Comparison of ENCODE assay signal across 19 cellular contexts in the genomic region with DNA sequence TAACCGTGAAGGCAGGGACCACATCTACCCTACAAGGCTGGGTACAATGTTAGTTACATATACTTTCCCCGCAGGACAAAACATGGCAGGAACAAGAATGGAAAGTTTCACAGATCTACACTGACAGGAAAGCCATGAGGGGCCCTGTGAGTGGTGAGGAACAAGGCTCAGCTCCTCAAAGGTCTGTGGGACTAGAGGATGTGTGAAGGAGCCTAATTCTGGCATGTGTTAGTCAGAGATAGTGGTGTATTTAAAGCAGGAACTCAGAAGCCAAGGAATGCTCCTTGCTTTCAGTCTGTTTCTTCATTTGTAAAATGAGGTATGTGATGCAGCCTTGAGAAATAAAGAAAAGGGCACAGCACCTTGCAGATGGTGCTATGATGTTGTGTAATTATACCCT.
"Had no signal": no experiment of that assay in that cellular context is flagged by ENCODE, and none has a peak within 500 bp of the region (broad histone marks: within the 10 kb centered on the region; RNA-seq: fewer than 3 reads in every experiment).

No MANE protein-coding gene starts in this region.

- H3K9me3 ChIP-seq: suprapubic skin, upper lobe of right lung had no signal

- H3K9me3 Mint-ChIP-seq: activated T-cell treated with anti-CD3 and anti-CD28 coated beads, Interleukin-2, amount 50 U/mL, for 72 hours; central memory CD8-positive, alpha-beta T cell; effector memory CD8-positive, alpha-beta T cell; immature natural killer cell; natural killer cell treated with Interleukin-12 subunit alpha and Interleukin-12 subunit beta and Interleukin-15 and Interleukin-18, amount 100 ng/mL, for 72 hours had no signal

- H3K36me3 Mint-ChIP-seq: activated CD8-positive, alpha-beta memory T cell treated with anti-CD3 and anti-CD28 coated beads, Interleukin-2, amount 10 ng/mL, durations not matched to agents 7 days and 5 days; immature natural killer cell had no signal

- H3K27ac Mint-ChIP-seq: activated CD8-positive, alpha-beta memory T cell treated with anti-CD3 and anti-CD28 coated beads, Interleukin-2, amount 10 ng/mL, durations not matched to agents 7 days and 5 days; activated T-cell treated with anti-CD3 and anti-CD28 coated beads, Interleukin-2, amount 50 U/mL, for 72 hours; effector memory CD8-positive, alpha-beta T cell; immature natural killer cell; natural killer cell treated with Interleukin-12 subunit alpha and Interleukin-12 subunit beta and Interleukin-15 and Interleukin-18, amount 100 ng/mL, for 72 hours had no signal

- H3K4me3 Mint-ChIP-seq: activated CD8-positive, alpha-beta memory T cell treated with anti-CD3 and anti-CD28 coated beads, Interleukin-2, amount 10 ng/mL, durations not matched to agents 7 days and 5 days; activated T-cell treated with anti-CD3 and anti-CD28 coated beads, Interleukin-2, amount 50 U/mL, for 72 hours; central memory CD8-positive, alpha-beta T cell; effector memory CD8-positive, alpha-beta T cell; immature natural killer cell; natural killer cell treated with Interleukin-12 subunit alpha and Interleukin-12 subunit beta and Interleukin-15 and Interleukin-18, amount 100 ng/mL, for 72 hours had no signal

- H3K4me3 ChIP-seq: lung, suprapubic skin, upper lobe of right lung had no signal

- DNase-seq: activated CD4-positive, alpha-beta T cell treated with anti-CD3 and anti-CD28 coated beads, Interleukin-2, amount 50 U/mL, for 48 hours; activated CD4-positive, CD25-positive, alpha-beta regulatory T cell treated with anti-CD3 and anti-CD28 coated beads, Interleukin-2, amount 50 U/mL, for 72 hours; activated CD8-positive, alpha-beta memory T cell treated with anti-CD3 and anti-CD28 coated beads, Interleukin-2, amount 10 ng/mL, durations not matched to agents 7 days and 5 days; activated naive CD4-positive, alpha-beta T cell; activated T-cell treated with anti-CD3 and anti-CD28 coated beads, Interleukin-2, amount 50 U/mL, for 72 hours; effector memory CD8-positive, alpha-beta T cell; erythroblast; hypothalamus; immature natural killer cell; left colon; nucleus accumbens; right cardiac atrium; stimulated activated naive CD4-positive, alpha-beta T cell; upper lobe of right lung had no signal

- ATAC-seq: activated CD8-positive, alpha-beta memory T cell treated with anti-CD3 and anti-CD28 coated beads, Interleukin-2, amount 10 ng/mL, durations not matched to agents 7 days and 5 days; activated T-cell treated with anti-CD3 and anti-CD28 coated beads, Interleukin-2, amount 50 U/mL, for 72 hours; effector memory CD8-positive, alpha-beta T cell; left colon; natural killer cell treated with Interleukin-12 subunit alpha and Interleukin-12 subunit beta and Interleukin-15 and Interleukin-18, amount 100 ng/mL, for 72 hours; right cardiac atrium; SK-N-SH treated with all-trans-retinoic acid at 6 μM for 48 hours; upper lobe of right lung had no signal

- H3K4me1 ChIP-seq: upper lobe of right lung had no signal

- H3K36me3 ChIP-seq: suprapubic skin had no signal

- H3K27ac ChIP-seq: suprapubic skin, upper lobe of right lung had no signal

- H3K4me1 Mint-ChIP-seq: activated CD8-positive, alpha-beta memory T cell treated with anti-CD3 and anti-CD28 coated beads, Interleukin-2, amount 10 ng/mL, durations not matched to agents 7 days and 5 days; central memory CD8-positive, alpha-beta T cell; immature natural killer cell had no signal

- H3K27me3 ChIP-seq: suprapubic skin, upper lobe of right lung had no signal
